In genomic region chr3:105353485-105354161, GRCh38 we compare ENCODE assay signal across 9 cellular contexts. TPM values are rescaled to one million over a fixed set of nuclear protein-coding genes. Genes with fewer than 3 reads are reported as not detected.
A peak's percentile ranks its signal among the peaks of the same experiment; 100 is the strongest.
DNase-seq lines count a peak whose midpoint lies in the region; ATAC-seq and TF ChIP-seq lines count a peak whose summit lies in the region.
"Had no signal": no experiment of that assay in that cellular context is flagged by ENCODE, and none has a peak within 500 bp of the region (broad histone marks: within the 10 kb centered on the region; RNA-seq: fewer than 3 reads in every experiment).

No MANE protein-coding gene starts in this region.

- no peaks in the 10 kb centered on the region for H3K9me3 ChIP-seq in T-helper 17 cell (ENCODE audit: control insufficient read depth, low read length, poor library complexity, severe bottlenecking)
- H3K9me3 ChIP-seq in left ventricle myocardium inferior (replicated peaks) = no peaks in the 10 kb centered on the region

- intact Hi-C loops in left ventricle myocardium inferior (cut with micrococcal nuclease) (no loop called here), sciatic nerve (cut with DNase I) (no loop called here)

- peak overlapping the region; percentile 54 for H3K4me3 ChIP-seq in left ventricle myocardium inferior

- no peak for DNase-seq in T-helper 1 cell
- no peak for DNase-seq in T-helper 17 cell
- DNase-seq in left ventricle myocardium inferior = peak; percentile 20
- peak; percentile 67 for DNase-seq in sciatic nerve (ENCODE audit: low spot score)
- no peak for DNase-seq in NCI-H1694 treated with DMSO at 0.1 percent for 48 hours (lab: John Stamatoyannopoulos, UW)
- DNase-seq in NCI-H1436 (lab: John Stamatoyannopoulos, UW) = no peak
- DNase-seq in activated CD4-positive, alpha-beta T cell treated with anti-CD3 and anti-CD28 coated beads for 1 hour = no peak

- TF ChIP-seq CTCF in left ventricle myocardium inferior (IDR thresholded peaks at IDR 0.05; ENCODE audit: borderline replicate concordance) = no peak

- peaks cover 3% of the 10 kb centered on the region for H3K4me1 Mint-ChIP-seq in T-helper 1 cell treated with Interleukin-12 subunit alpha and Interleukin-12 subunit beta and Interleukin-4 antibody, amounts not matched to agents 30 μg/mL and 1 μg/mL, for 36 hours (ENCODE audit: low read depth)
- H3K4me1 Mint-ChIP-seq in T-helper 17 cell = peaks cover 14% of the 10 kb centered on the region

- no peaks in the 10 kb centered on the region for H3K36me3 Mint-ChIP-seq in T-helper 1 cell treated with Interleukin-12 subunit alpha and Interleukin-12 subunit beta and Interleukin-4 antibody, amounts not matched to agents 30 μg/mL and 1 μg/mL, for 36 hours (ENCODE audit: low read depth)
- peaks cover 3% of the 10 kb centered on the region for H3K36me3 Mint-ChIP-seq in T-helper 17 cell (ENCODE audit: low read depth)

- H3K36me3 ChIP-seq in left ventricle myocardium inferior = no peaks in the 10 kb centered on the region

- H3K4me1 ChIP-seq in left ventricle myocardium inferior = no peaks in the 10 kb centered on the region

- peak overlapping the region; percentile 14 for H3K4me3 Mint-ChIP-seq in T-helper 1 cell treated with Interleukin-12 subunit alpha and Interleukin-12 subunit beta and Interleukin-4 antibody, amounts not matched to agents 30 μg/mL and 1 μg/mL, for 36 hours
- peak overlapping the region; percentile 67 for H3K4me3 Mint-ChIP-seq in T-helper 17 cell

- no peak overlapping the region for H3K27ac Mint-ChIP-seq in T-helper 1 cell treated with Interleukin-12 subunit alpha and Interleukin-12 subunit beta and Interleukin-4 antibody, amounts not matched to agents 30 μg/mL and 1 μg/mL, for 36 hours
- H3K27ac Mint-ChIP-seq in T-helper 17 cell = no peak overlapping the region

- no peak overlapping the region for H3K27ac ChIP-seq in left ventricle myocardium inferior (replicated peaks)
- H3K27ac ChIP-seq: 22Rv1 had no signal

- ATAC-seq in T-helper 17 cell = no peak
- peak; percentile 82 for ATAC-seq in sciatic nerve

- peaks cover 58% of the 10 kb centered on the region for H3K27me3 Mint-ChIP-seq in T-helper 1 cell treated with Interleukin-12 subunit alpha and Interleukin-12 subunit beta and Interleukin-4 antibody, amounts not matched to agents 30 μg/mL and 1 μg/mL, for 36 hours (ENCODE audit: low read depth)
- H3K27me3 Mint-ChIP-seq in T-helper 17 cell = peaks cover 87% of the 10 kb centered on the region

- H3K27me3 ChIP-seq in left ventricle myocardium inferior (ENCODE audit: low read depth) = peaks cover 52% of the 10 kb centered on the region

- no peaks in the 10 kb centered on the region for H3K9me3 Mint-ChIP-seq in T-helper 1 cell treated with Interleukin-12 subunit alpha and Interleukin-12 subunit beta and Interleukin-4 antibody, amounts not matched to agents 30 μg/mL and 1 μg/mL, for 36 hours

RNA-seq across cellular contexts. Expression of gene ALCAM, which starts 13.1 kb away (rescaled TPM):
- total RNA-seq in T-helper 17 cell (1 to 10 TPM; 8.4 TPM), left ventricle myocardium inferior (3.7 TPM), sciatic nerve (39.0 TPM)

Comparison
In these comparisons a context has a peak if more than half of its experiments do, and no peak if none do; other contexts are left out.
1. DNase-seq: peak in left ventricle myocardium inferior (single experiment) and sciatic nerve (single experiment); none in T-helper 1 cell (0 of 5), T-helper 17 cell (0 of 3), NCI-H1694 treated with DMSO at 0.1 percent for 48 hours (single experiment), NCI-H1436 (single experiment) and activated CD4-positive, alpha-beta T cell treated with anti-CD3 and anti-CD28 coated beads for 1 hour (single experiment).